12 cellular contexts compared by ENCODE assay signal in the genomic region with DNA sequence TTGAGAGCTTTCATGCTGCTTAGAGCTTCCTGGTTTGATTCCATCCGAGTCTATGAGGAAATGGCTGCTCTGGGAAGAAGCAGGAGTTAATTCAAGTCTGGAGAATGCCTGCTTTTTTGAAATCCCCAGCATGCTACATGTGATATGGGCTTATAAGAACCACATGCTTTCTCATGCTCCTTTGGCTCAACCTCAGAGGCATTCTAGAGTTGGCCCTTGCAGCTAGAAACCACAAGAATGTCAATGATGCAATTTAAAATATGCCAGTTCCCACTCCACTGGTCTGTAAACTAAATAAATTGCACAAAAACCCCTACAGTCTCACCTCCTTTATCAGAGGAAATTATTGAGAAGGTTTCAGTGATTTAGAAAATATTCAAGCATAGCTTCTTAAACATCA.
DNase-seq lines count a peak whose midpoint lies in the region; ATAC-seq, FAIRE-seq and TF ChIP-seq lines count a peak whose summit lies in the region.
"Had no signal": no experiment of that assay in that cellular context is flagged by ENCODE, and none has a peak within 500 bp of the region (broad histone marks: within the 10 kb centered on the region; RNA-seq: fewer than 3 reads in every experiment).

No MANE protein-coding gene starts in this region.

- no peak overlapping the region for H3K4me3 Mint-ChIP-seq in type B pancreatic cell

- H3K27ac Mint-ChIP-seq in type B pancreatic cell = no peak overlapping the region

- H3K4me1 ChIP-seq in HepG2 (ENCODE audit: insufficient read depth, low read length) (peaks cover 8% of the 10 kb centered on the region; the same call in 1 of the 2 replicates), right lobe of liver (no peaks in the 10 kb centered on the region)

- no peaks in the 10 kb centered on the region for H3K36me3 Mint-ChIP-seq in type B pancreatic cell

- POLR2A ChIA-PET in HepG2 (lab: Yijun Ruan, JAX) = interaction anchor here (0.6 to 0.8 kb wide), 2 partner anchors 367 to 413 kb away, joined by 3 read pairs; no protein-coding TSS in a partner anchor

- no peak overlapping the region for H2AFZ ChIP-seq in HepG2 (ENCODE audit: low read length)

- H3K36me3 ChIP-seq in HepG2 (replicated peaks in 1 of 2; ENCODE audit: control insufficient read depth in 1 of 2, insufficient read depth in 2 of 2, low read length in 2 of 2) = no peaks in the 10 kb centered on the region
- H3K36me3 ChIP-seq in right lobe of liver = no peaks in the 10 kb centered on the region
- H3K36me3 ChIP-seq: thyroid gland had no signal

- TF ChIP-seq CTCF in HepG2 (CRISPR knock-in tag; IDR thresholded peaks at IDR 0.05) (no peak), right lobe of liver (IDR thresholded peaks at IDR 0.05) (no peak), type B pancreatic cell (conservative IDR thresholded peaks at IDR 0.05) (no peak)

- ATAC-seq in HepG2 (no peak), right lobe of liver (no peak), HG02678 (IDR thresholded peaks at IDR 0.05; ENCODE audit: unreplicated experiment) (no peak)

- no peak overlapping the region for H3K9ac ChIP-seq in HepG2 (ENCODE audit: insufficient read depth, low read depth, low read length)

- CTCF ChIA-PET in HepG2 (lab: Yijun Ruan, JAX; ENCODE audit: low intra/inter-chr PET ratio, low total read pairs) = interaction anchor here (1.3 kb wide), 1 partner anchor 365 kb away, joined by 4 read pairs; no protein-coding TSS in a partner anchor

- DNase-seq in HepG2 (ENCODE audit: low spot score) (peak; percentile 74), right lobe of liver (no peak), SIG-M5 (lab: John Stamatoyannopoulos, UW) (peak; percentile 20), foreskin melanocyte (peak; percentile 97), RPMI8226 (no peak), type B pancreatic cell (ENCODE audit: extremely low spot score, unreplicated experiment) (no peak)
- DNase-seq in stimulated activated CD4-positive, alpha-beta T cell treated with anti-CD3 and anti-CD28 coated beads, Interleukin-4, amount 100 ng/mL, for 24 hours = no peak
- DNase-seq: NCI-H2171, psoas muscle had no signal

- H3K4me3 ChIP-seq in HepG2 (replicated peaks in 1 of 3; ENCODE audit: insufficient read depth in 1 of 3, low read depth in 2 of 3, low read length in 3 of 3) (no peak overlapping the region), right lobe of liver (no peak overlapping the region)
- H3K4me3 ChIP-seq: psoas muscle, thyroid gland had no signal

- H3K27ac ChIP-seq in HepG2 (ENCODE audit: extremely low read length, insufficient read depth, low read length) (no peak overlapping the region), right lobe of liver (no peak overlapping the region)
- H3K27ac ChIP-seq: psoas muscle, thyroid gland had no signal

- in situ Hi-C loops in HepG2 (cut with HindIII; ENCODE audit: extremely low pct_ligation_motif_present, low pct_unique_long_range_greater_than_20kb) = loop anchor here (25.0 kb wide), 1 partner anchor 675 kb away; no protein-coding TSS in a partner anchor

- no peak for TF ChIP-seq POLR2A in HepG2 (IDR thresholded peaks at IDR 0.05; ENCODE audit: insufficient read depth in 1 of 2, low read depth in 2 of 2, low read length in 2 of 2)
- no peak for TF ChIP-seq POLR2A in right lobe of liver (IDR thresholded peaks at IDR 0.05)

- H3K27me3 Mint-ChIP-seq in type B pancreatic cell = no peaks in the 10 kb centered on the region

- BruUV-seq in HepG2 (replicated peaks; lab: Mats Ljungman, UMichigan) = no TSS peak

- H3K27me3 ChIP-seq in HepG2 (ENCODE audit: control insufficient read depth in 1 of 2, insufficient read depth in 2 of 2, low read length in 2 of 2) (no peaks in the 10 kb centered on the region), right lobe of liver (no peaks in the 10 kb centered on the region)
- H3K27me3 ChIP-seq: thyroid gland had no signal

- 0% methylated on average over 1 of the region's 1 CpG for WGBS in HepG2 (ENCODE audit: low lambda C conversion rate)
- 55% methylated on average over 1 of the region's 1 CpG for WGBS in right lobe of liver (ENCODE audit: insufficient coverage, low coverage, low lambda C conversion rate, missing lambda C conversion rate)

- TF ChIP-seq RAD21 in HepG2 (CRISPR knock-in tag; IDR thresholded peaks at IDR 0.05) = no peak

- TF ChIP-seq EP300 in HepG2 (IDR thresholded peaks at IDR 0.05; ENCODE audit: low read depth in 2 of 2, low read length in 2 of 2) (no peak), HepG2 (CRISPR knock-in tag; IDR thresholded peaks at IDR 0.05; ENCODE audit: borderline replicate concordance) (no peak)

- FAIRE-seq in HepG2 (lab: Jason Lieb, UNC) = no peak
- FAIRE-seq: endothelial cell of umbilical vein had no signal

- H3K4me1 Mint-ChIP-seq in type B pancreatic cell (ENCODE audit: unreplicated experiment) = no peaks in the 10 kb centered on the region

- no peaks in the 10 kb centered on the region for H3K79me2 ChIP-seq in HepG2 (ENCODE audit: insufficient read depth, low read length)

- no peaks in the 10 kb centered on the region for H3K9me3 ChIP-seq in HepG2 (ENCODE audit: low read length)
- no peaks in the 10 kb centered on the region for H3K9me3 ChIP-seq in right lobe of liver
- H3K9me3 ChIP-seq: psoas muscle, thyroid gland had no signal

- intact Hi-C loops in HepG2 (cut with micrococcal nuclease; ENCODE audit: unreplicated experiment) (no loop called here), right lobe of liver (cut with DNase I) (loop anchor here in 1 of 2 donors (10.0 kb wide), 1 partner anchor 372 kb away; no protein-coding TSS in a partner anchor)

- H3K9me3 Mint-ChIP-seq in type B pancreatic cell = no peaks in the 10 kb centered on the region

- H4K20me1 ChIP-seq in HepG2 (ENCODE audit: insufficient read depth, low read length) = no peaks in the 10 kb centered on the region

- no peak overlapping the region for H3K4me2 ChIP-seq in HepG2 (ENCODE audit: low read depth, low read length)

TF ChIP-seq in HepG2, 621 proteins besides CTCF, POLR2A, EP300 and RAD21:
- TF ChIP-seq KDM6A (CRISPR knock-in tag; IDR thresholded peaks at IDR 0.05; ENCODE audit: low read depth) = no peak
- TF ChIP-seq CEBPB (IDR thresholded peaks at IDR 0.05; ENCODE audit: borderline replicate concordance, low read depth, low read length) = peak; percentile 61
- TF ChIP-seq CEBPG (CRISPR knock-in tag; IDR thresholded peaks at IDR 0.05) = peak; percentile 6; the same call in 1 of the 2 replicates

Comparison
In these comparisons a context has a peak if more than half of its experiments do, and no peak if none do; other contexts are left out.
1. DNase-seq: peak in HepG2 (single experiment), SIG-M5 (single experiment) and foreskin melanocyte (single experiment); none in right lobe of liver (0 of 3), RPMI8226 (single experiment), stimulated activated CD4-positive, alpha-beta T cell treated with anti-CD3 and anti-CD28 coated beads, Interleukin-4, amount 100 ng/mL, for 24 hours (single experiment) and type B pancreatic cell (single experiment).